In genomic region chr11:95522871-95523270, GRCh38 we compare ENCODE assay signal across 19 cellular contexts.
"Had no signal": no experiment of that assay in that cellular context is flagged by ENCODE, and none has a peak within 500 bp of the region (broad histone marks: within the 10 kb centered on the region; RNA-seq: fewer than 3 reads in every experiment).

No MANE protein-coding gene starts in this region.

- H3K36me3 ChIP-seq: right lobe of liver, spleen, transverse colon had no signal

- H3K4me3 ChIP-seq: dorsolateral prefrontal cortex, right lobe of liver, spleen, transverse colon had no signal

- H3K27me3 ChIP-seq: dorsolateral prefrontal cortex, right lobe of liver, spleen, transverse colon had no signal

- H3K27ac ChIP-seq: right lobe of liver, spleen, transverse colon had no signal

- DNase-seq: activated CD8-positive, alpha-beta memory T cell treated with anti-CD3 and anti-CD28 coated beads, Interleukin-2, amount 10 ng/mL, durations not matched to agents 7 days and 5 days; activated effector memory CD4-positive, alpha-beta T cell treated with anti-CD3 and anti-CD28 coated beads, Interleukin-2, amount 50 U/mL, for 16 hours; activated T-cell treated with anti-CD3 and anti-CD28 coated beads, Interleukin-2, amount 50 U/mL, for 24 hours; amniotic stem cell; cerebellar nuclear complex; dorsolateral prefrontal cortex; glutamatergic neuron; immature natural killer cell; left colon; occipital lobe; right lobe of liver; spleen; stimulated activated CD4-positive, alpha-beta T cell treated with anti-CD3 and anti-CD28 coated beads, Interleukin-1b, Interleukin-23, amount 100 ng/mL, for 48 hours; stimulated activated naive CD4-positive, alpha-beta T cell; substantia nigra; transverse colon had no signal

- ATAC-seq: activated CD4-positive, CD25-positive, alpha-beta regulatory T cell treated with anti-CD3 and anti-CD28 coated beads, Interleukin-2, amount 50 U/mL, for 24 hours; activated CD8-positive, alpha-beta memory T cell treated with anti-CD3 and anti-CD28 coated beads, Interleukin-2, amount 10 ng/mL, durations not matched to agents 7 days and 5 days; activated naive CD4-positive, alpha-beta T cell treated with anti-CD3 and anti-CD28 coated beads, Interleukin-2, amount 50 U/mL, for 72 hours; left colon; natural killer cell treated with Interleukin-12 subunit alpha and Interleukin-12 subunit beta and Interleukin-15 and Interleukin-18, amount 100 ng/mL, for 72 hours had no signal

- H3K4me1 ChIP-seq: right lobe of liver, spleen, transverse colon had no signal

- H3K9me3 ChIP-seq: right lobe of liver, spleen, transverse colon had no signal
